Comparison of ENCODE assay signal across 1 cellular context in genomic region chr5:135434591-135435466, GRCh38.
TF ChIP-seq lines count a peak whose summit lies in the region.

No MANE protein-coding gene starts in this region.

TF ChIP-seq in K562, 482 proteins besides CTCF, POLR2A, EP300 and RAD21:
- TF ChIP-seq, protein P1, sequence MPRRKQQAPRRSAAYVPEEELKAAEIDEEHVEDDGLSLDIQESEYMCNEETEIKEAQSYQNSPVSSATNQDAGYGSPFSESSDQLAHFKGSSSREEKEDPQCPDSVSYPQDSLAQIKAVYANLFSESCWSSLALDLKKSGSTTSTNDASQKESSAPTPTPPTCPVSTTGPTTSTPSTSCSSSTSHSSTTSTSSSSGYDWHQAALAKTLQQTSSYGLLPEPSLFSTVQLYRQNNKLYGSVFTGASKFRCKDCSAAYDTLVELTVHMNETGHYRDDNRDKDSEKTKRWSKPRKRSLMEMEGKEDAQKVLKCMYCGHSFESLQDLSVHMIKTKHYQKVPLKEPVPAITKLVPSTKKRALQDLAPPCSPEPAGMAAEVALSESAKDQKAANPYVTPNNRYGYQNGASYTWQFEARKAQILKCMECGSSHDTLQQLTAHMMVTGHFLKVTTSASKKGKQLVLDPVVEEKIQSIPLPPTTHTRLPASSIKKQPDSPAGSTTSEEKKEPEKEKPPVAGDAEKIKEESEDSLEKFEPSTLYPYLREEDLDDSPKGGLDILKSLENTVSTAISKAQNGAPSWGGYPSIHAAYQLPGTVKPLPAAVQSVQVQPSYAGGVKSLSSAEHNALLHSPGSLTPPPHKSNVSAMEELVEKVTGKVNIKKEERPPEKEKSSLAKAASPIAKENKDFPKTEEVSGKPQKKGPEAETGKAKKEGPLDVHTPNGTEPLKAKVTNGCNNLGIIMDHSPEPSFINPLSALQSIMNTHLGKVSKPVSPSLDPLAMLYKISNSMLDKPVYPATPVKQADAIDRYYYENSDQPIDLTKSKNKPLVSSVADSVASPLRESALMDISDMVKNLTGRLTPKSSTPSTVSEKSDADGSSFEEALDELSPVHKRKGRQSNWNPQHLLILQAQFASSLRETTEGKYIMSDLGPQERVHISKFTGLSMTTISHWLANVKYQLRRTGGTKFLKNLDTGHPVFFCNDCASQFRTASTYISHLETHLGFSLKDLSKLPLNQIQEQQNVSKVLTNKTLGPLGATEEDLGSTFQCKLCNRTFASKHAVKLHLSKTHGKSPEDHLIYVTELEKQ (CRISPR knock-in tag; IDR thresholded peaks at IDR 0.05): no peak
- TF ChIP-seq BACH1 (tag; IDR thresholded peaks at IDR 0.05): no peak
- TF ChIP-seq ATF6 (CRISPR knock-in tag; IDR thresholded peaks at IDR 0.05): no peak
- no peak for TF ChIP-seq ZNF766 (CRISPR knock-in tag; conservative IDR thresholded peaks at IDR 0.05)
- no peak for TF ChIP-seq KLF6 (CRISPR knock-in tag; IDR thresholded peaks at IDR 0.05; ENCODE audit: borderline replicate concordance)
- TF ChIP-seq ZNF696 (CRISPR knock-in tag; conservative IDR thresholded peaks at IDR 0.05): no peak
- no peak for TF ChIP-seq CBFB (CRISPR knock-in tag; IDR thresholded peaks at IDR 0.05)
- TF ChIP-seq ZNF589 (CRISPR knock-in tag; IDR thresholded peaks at IDR 0.05; ENCODE audit: low read depth): no peak
- no peak for TF ChIP-seq U2AF2 (optimal IDR thresholded peaks at IDR 0.05; ENCODE audit: low read depth, low read length)
- no peak for TF ChIP-seq ARID2 (IDR thresholded peaks at IDR 0.05)
- TF ChIP-seq, protein P2, sequence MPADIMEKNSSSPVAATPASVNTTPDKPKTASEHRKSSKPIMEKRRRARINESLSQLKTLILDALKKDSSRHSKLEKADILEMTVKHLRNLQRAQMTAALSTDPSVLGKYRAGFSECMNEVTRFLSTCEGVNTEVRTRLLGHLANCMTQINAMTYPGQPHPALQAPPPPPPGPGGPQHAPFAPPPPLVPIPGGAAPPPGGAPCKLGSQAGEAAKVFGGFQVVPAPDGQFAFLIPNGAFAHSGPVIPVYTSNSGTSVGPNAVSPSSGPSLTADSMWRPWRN (IDR thresholded peaks at IDR 0.05; ENCODE audit: low read depth): no peak
- no peak for TF ChIP-seq NR2C1 (IDR thresholded peaks at IDR 0.05)
- TF ChIP-seq NR2C1 (tag; IDR thresholded peaks at IDR 0.05): no peak
- TF ChIP-seq, protein P3, sequence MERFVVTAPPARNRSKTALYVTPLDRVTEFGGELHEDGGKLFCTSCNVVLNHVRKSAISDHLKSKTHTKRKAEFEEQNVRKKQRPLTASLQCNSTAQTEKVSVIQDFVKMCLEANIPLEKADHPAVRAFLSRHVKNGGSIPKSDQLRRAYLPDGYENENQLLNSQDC (CRISPR knock-in tag; IDR thresholded peaks at IDR 0.05): no peak
- TF ChIP-seq, protein P4, sequence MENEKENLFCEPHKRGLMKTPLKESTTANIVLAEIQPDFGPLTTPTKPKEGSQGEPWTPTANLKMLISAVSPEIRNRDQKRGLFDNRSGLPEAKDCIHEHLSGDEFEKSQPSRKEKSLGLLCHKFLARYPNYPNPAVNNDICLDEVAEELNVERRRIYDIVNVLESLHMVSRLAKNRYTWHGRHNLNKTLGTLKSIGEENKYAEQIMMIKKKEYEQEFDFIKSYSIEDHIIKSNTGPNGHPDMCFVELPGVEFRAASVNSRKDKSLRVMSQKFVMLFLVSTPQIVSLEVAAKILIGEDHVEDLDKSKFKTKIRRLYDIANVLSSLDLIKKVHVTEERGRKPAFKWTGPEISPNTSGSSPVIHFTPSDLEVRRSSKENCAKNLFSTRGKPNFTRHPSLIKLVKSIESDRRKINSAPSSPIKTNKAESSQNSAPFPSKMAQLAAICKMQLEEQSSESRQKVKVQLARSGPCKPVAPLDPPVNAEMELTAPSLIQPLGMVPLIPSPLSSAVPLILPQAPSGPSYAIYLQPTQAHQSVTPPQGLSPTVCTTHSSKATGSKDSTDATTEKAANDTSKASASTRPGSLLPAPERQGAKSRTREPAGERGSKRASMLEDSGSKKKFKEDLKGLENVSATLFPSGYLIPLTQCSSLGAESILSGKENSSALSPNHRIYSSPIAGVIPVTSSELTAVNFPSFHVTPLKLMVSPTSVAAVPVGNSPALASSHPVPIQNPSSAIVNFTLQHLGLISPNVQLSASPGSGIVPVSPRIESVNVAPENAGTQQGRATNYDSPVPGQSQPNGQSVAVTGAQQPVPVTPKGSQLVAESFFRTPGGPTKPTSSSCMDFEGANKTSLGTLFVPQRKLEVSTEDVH (IDR thresholded peaks at IDR 0.05; ENCODE audit: low read depth, partially characterized antibody): no peak
- TF ChIP-seq NR2C2 (CRISPR knock-in tag; IDR thresholded peaks at IDR 0.05): no peak
- TF ChIP-seq NR2C2 (tag; IDR thresholded peaks at IDR 0.05): no peak
TF ChIP-seq in K562: peak in this region for 0.
